Comparison of ENCODE assay signal across 1 cellular context in genomic region chr14:23285530-23286019, GRCh38.
A peak's percentile ranks its signal among the peaks of the same experiment; 100 is the strongest.
TF ChIP-seq lines count a peak whose summit lies in the region.

No MANE protein-coding gene starts in this region.

TF ChIP-seq in HepG2, 621 proteins besides CTCF, POLR2A, EP300 and RAD21 (continued from another document and continues in another):
- no peak for TF ChIP-seq ZNF609 (CRISPR knock-in tag; IDR thresholded peaks at IDR 0.05; ENCODE audit: borderline replicate concordance)
- TF ChIP-seq SP140L (CRISPR knock-in tag; IDR thresholded peaks at IDR 0.05; ENCODE audit: borderline replicate concordance), result no peak
- TF ChIP-seq THAP7 (CRISPR knock-in tag; IDR thresholded peaks at IDR 0.05), result no peak; the same call in 1 of the 2 replicates
- no peak for TF ChIP-seq GZF1 (CRISPR knock-in tag; IDR thresholded peaks at IDR 0.05)
- no peak for TF ChIP-seq SRSF4 (IDR thresholded peaks at IDR 0.05; ENCODE audit: low read depth, low read length, poor library complexity, severe bottlenecking)
- TF ChIP-seq ZNF607 (CRISPR knock-in tag; IDR thresholded peaks at IDR 0.05; ENCODE audit: borderline replicate concordance), result peak; percentile 16; the same call in 1 of the 2 replicates
- TF ChIP-seq ZNF550 (CRISPR knock-in tag; IDR thresholded peaks at IDR 0.05; ENCODE audit: borderline replicate concordance), result 0 out of 2 replicates have a peak, but pooled peaks have one; percentile 85
- no peak for TF ChIP-seq TFE3 (CRISPR knock-in tag; IDR thresholded peaks at IDR 0.05)
- no peak for TF ChIP-seq ZNF704 (CRISPR knock-in tag; IDR thresholded peaks at IDR 0.05; ENCODE audit: borderline replicate concordance)
- peak; percentile 79; the same call in 1 of the 2 replicates for TF ChIP-seq ZNF567 (CRISPR knock-in tag; IDR thresholded peaks at IDR 0.05; ENCODE audit: borderline replicate concordance)
- TF ChIP-seq NONO (IDR thresholded peaks at IDR 0.05), result no peak
- no peak for TF ChIP-seq NONO (CRISPR knock-in tag; conservative IDR thresholded peaks at IDR 0.05)
- no peak for TF ChIP-seq ZNF367 (CRISPR knock-in tag; IDR thresholded peaks at IDR 0.05; ENCODE audit: borderline replicate concordance)
- TF ChIP-seq ZNF605 (CRISPR knock-in tag; IDR thresholded peaks at IDR 0.05), result no peak
- no peak for TF ChIP-seq BRCA1 (CRISPR knock-in tag; IDR thresholded peaks at IDR 0.05)
- TF ChIP-seq MTERF4 (CRISPR knock-in tag; IDR thresholded peaks at IDR 0.05), result 0 out of 2 replicates have a peak, but pooled peaks have one; percentile 61
- no peak for TF ChIP-seq MATR3 (CRISPR knock-in tag; IDR thresholded peaks at IDR 0.05)
- TF ChIP-seq IRF9 (CRISPR knock-in tag; IDR thresholded peaks at IDR 0.05; ENCODE audit: borderline replicate concordance), result no peak
- no peak for TF ChIP-seq BCLAF1 (IDR thresholded peaks at IDR 0.05)
- TF ChIP-seq IKZF1 (IDR thresholded peaks at IDR 0.05), result no peak
- TF ChIP-seq ZMYM2 (CRISPR knock-in tag; IDR thresholded peaks at IDR 0.05), result no peak
- no peak for TF ChIP-seq TAF15 (IDR thresholded peaks at IDR 0.05; ENCODE audit: low read depth, low read length, poor library complexity, severe bottlenecking)
- TF ChIP-seq ZNF280B (CRISPR knock-in tag; IDR thresholded peaks at IDR 0.05; ENCODE audit: borderline replicate concordance), result 0 out of 2 replicates have a peak, but pooled peaks have one; percentile 18
- no peak for TF ChIP-seq RFX3 (CRISPR knock-in tag; IDR thresholded peaks at IDR 0.05)
- peak; percentile 20; the same call in 1 of the 2 replicates for TF ChIP-seq ZNF816 (CRISPR knock-in tag; IDR thresholded peaks at IDR 0.05; ENCODE audit: borderline replicate concordance)
- TF ChIP-seq ISL2 (CRISPR knock-in tag; IDR thresholded peaks at IDR 0.05), result no peak
- no peak for TF ChIP-seq MAFK (conservative IDR thresholded peaks at IDR 0.05 in 1 of 2, IDR thresholded peaks at IDR 0.05 in 1 of 2; ENCODE audit: low read length in 2 of 2)
- TF ChIP-seq NR2F2 (IDR thresholded peaks at IDR 0.05; ENCODE audit: borderline replicate concordance, low read depth), result no peak
- 0 out of 2 replicates have a peak, but pooled peaks have one; percentile 29 for TF ChIP-seq ETS1 (CRISPR knock-in tag; IDR thresholded peaks at IDR 0.05)
- TF ChIP-seq FOXA3 (CRISPR knock-in tag; IDR thresholded peaks at IDR 0.05), result no peak
- no peak for TF ChIP-seq ZNF740 (CRISPR knock-in tag; IDR thresholded peaks at IDR 0.05)
- no peak for TF ChIP-seq ZNF343 (CRISPR knock-in tag; IDR thresholded peaks at IDR 0.05)
- TF ChIP-seq USF2 (IDR thresholded peaks at IDR 0.05; ENCODE audit: low read depth, low read length), result no peak
- 0 out of 2 replicates have a peak, but pooled peaks have one; percentile 0 for TF ChIP-seq USF2 (CRISPR knock-in tag; IDR thresholded peaks at IDR 0.05; ENCODE audit: borderline replicate concordance)
